9 cellular contexts compared by ENCODE assay signal in the genomic region with DNA sequence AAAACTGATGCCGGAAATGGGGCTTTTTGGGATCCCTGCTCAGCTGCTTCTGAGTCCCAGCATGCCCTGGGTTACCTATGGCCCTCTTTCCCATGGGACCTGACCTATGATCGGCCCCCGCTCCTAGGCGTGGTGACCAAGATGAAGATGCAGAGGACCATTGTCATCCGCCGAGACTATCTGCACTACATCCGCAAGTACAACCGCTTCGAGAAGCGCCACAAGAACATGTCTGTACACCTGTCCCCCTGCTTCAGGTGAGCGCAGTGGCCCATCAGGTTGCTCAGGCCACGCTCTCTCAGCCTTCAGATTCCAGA. TPM values are rescaled to one million over a fixed set of nuclear protein-coding genes. Genes with fewer than 3 reads are reported as not detected.
DNase-seq lines count a peak whose midpoint lies in the region; ATAC-seq and TF ChIP-seq lines count a peak whose summit lies in the region.
"Had no signal": no experiment of that assay in that cellular context is flagged by ENCODE, and none has a peak within 500 bp of the region (broad histone marks: within the 10 kb centered on the region; RNA-seq: fewer than 3 reads in every experiment).

No MANE protein-coding gene starts in this region.

- H3K4me1 ChIP-seq in HUES64 (ENCODE audit: insufficient read depth, low read length) (peaks cover 20% of the 10 kb centered on the region), mucosa of stomach (ENCODE audit: control insufficient read depth, insufficient read depth, low read length) (peaks cover 44% of the 10 kb centered on the region)

- peak overlapping the region; percentile 98 for H3K27ac ChIP-seq in 22Rv1
- H3K27ac ChIP-seq in HUES64 (ENCODE audit: low read depth, low read length), result peak overlapping the region; percentile 94

- H3K9ac ChIP-seq in HUES64 (ENCODE audit: low read depth, low read length) (peak overlapping the region; percentile 100; the same call in 1 of the 2 replicates), mucosa of stomach (ENCODE audit: low read length) (peak overlapping the region; percentile 95)

- TF ChIP-seq CTCF in 22Rv1 (IDR thresholded peaks at IDR 0.05) (no peak), astrocyte of the spinal cord (IDR thresholded peaks at IDR 0.05; ENCODE audit: low read depth, low read length) (no peak), omental fat pad (IDR thresholded peaks at IDR 0.05) (no peak)

- in situ Hi-C loops in astrocyte of the spinal cord (cut with HindIII; ENCODE audit: low sequenced_read_pairs), result no loop called here

- WGBS in HUES64, result 97% methylated on average over 12 of the region's 12 CpGs

- H3K27me3 ChIP-seq in HUES64 (ENCODE audit: insufficient read depth, low read length) (no peaks in the 10 kb centered on the region), mucosa of stomach (ENCODE audit: control insufficient read depth, insufficient read depth, low read length) (no peaks in the 10 kb centered on the region), H7 (ENCODE audit: control insufficient read depth, insufficient read depth, low read length) (no peaks in the 10 kb centered on the region)

- H3K36me3 ChIP-seq in HUES64 (ENCODE audit: insufficient read depth, low read length) (peaks cover 36% of the 10 kb centered on the region), mucosa of stomach (ENCODE audit: control insufficient read depth, insufficient read depth, low read length) (peaks cover 23% of the 10 kb centered on the region), H7 (replicated peaks; ENCODE audit: control insufficient read depth, insufficient read depth, low read length) (peaks cover 23% of the 10 kb centered on the region)

- no peaks in the 10 kb centered on the region for H3K9me3 ChIP-seq in HUES64 (ENCODE audit: insufficient read depth, low read depth, low read length)
- H3K9me3 ChIP-seq in mucosa of stomach (ENCODE audit: control insufficient read depth, low read length), result no peaks in the 10 kb centered on the region

- no peak for DNase-seq in astrocyte of the spinal cord (ENCODE audit: low read depth, low spot score)
- DNase-seq in omental fat pad (ENCODE audit: low spot score), result no peak
- DNase-seq in H7, result no peak
- no peak for DNase-seq in T-helper 9 cell
- DNase-seq: islet precursor cell had no signal

- H3K4me3 ChIP-seq in HUES64 (ENCODE audit: low read length) (peak overlapping the region; percentile 98), astrocyte of the spinal cord (ENCODE audit: low read depth, low read length) (peak overlapping the region; percentile 96), mucosa of stomach (ENCODE audit: low read length) (peak overlapping the region; percentile 98), H7 (ENCODE audit: insufficient read depth, low read depth, low read length) (no peak overlapping the region)

- no peak for ATAC-seq in omental fat pad (ENCODE audit: low FRiP score)
- no peak for ATAC-seq in GM19395 (IDR thresholded peaks at IDR 0.05; ENCODE audit: unreplicated experiment)

RNA-seq across cellular contexts. Expression of gene RPS11, which starts 1.5 kb away (rescaled TPM):
- 2,364 TPM for polyA plus RNA-seq in HUES64 (2013, experiment 1 of 2)
- 2,511 TPM for polyA plus RNA-seq in HUES64 (2013, experiment 2 of 2)
- 1,000 to 10,000 TPM; 3,715 to 4,750 (median 4,286) TPM for total RNA-seq in omental fat pad
- total RNA-seq in H7 (2014; rRNA removed; shearing (Covaris generic)), result 2,449 and 2,647 TPM in 2 replicates

RNA-seq across cellular contexts. Expression of gene RPL13A, which starts 10.3 kb away (rescaled TPM):
- 2,534 TPM for polyA plus RNA-seq in HUES64 (2013, experiment 1 of 2)
- polyA plus RNA-seq in HUES64 (2013, experiment 2 of 2), result 2,729 TPM
- total RNA-seq in omental fat pad, result 1,000 to 10,000 TPM; 2,551 to 3,862 (median 3,160) TPM
- total RNA-seq in H7 (2014; rRNA removed; shearing (Covaris generic)), result 4,136 and 6,335 TPM in 2 replicates

RNA-seq across cellular contexts. Expression of gene FCGRT, which starts 14.7 kb away (rescaled TPM):
- polyA plus RNA-seq in HUES64 (2013, experiment 1 of 2), result 14.3 TPM
- 24.0 TPM for polyA plus RNA-seq in HUES64 (2013, experiment 2 of 2)
- total RNA-seq in omental fat pad, result 100 to 1,000 TPM; 314 to 479 (median 337) TPM
- 28.5 and 36.9 TPM in 2 replicates for total RNA-seq in H7 (2014; rRNA removed; shearing (Covaris generic))

RNA-seq across cellular contexts. Expression of gene FLT3LG, which starts 23.7 kb away (rescaled TPM):
- 0.85 TPM for polyA plus RNA-seq in HUES64 (2013, experiment 1 of 2)
- 1.1 TPM for polyA plus RNA-seq in HUES64 (2013, experiment 2 of 2)
- 10 to 100 TPM in 1 of 4 donors, 1 to 10 TPM in 3; 2.3 to 11.2 (median 2.6) TPM for total RNA-seq in omental fat pad
- 0.55 and 1.6 TPM in 2 replicates for total RNA-seq in H7 (2014; rRNA removed; shearing (Covaris generic))

RNA-seq across cellular contexts. Expression of gene RCN3, which starts 30.1 kb away (rescaled TPM):
- polyA plus RNA-seq in HUES64 (2013, experiment 1 of 2), result 3.3 TPM
- 3.6 TPM for polyA plus RNA-seq in HUES64 (2013, experiment 2 of 2)
- 10 to 100 TPM; 23.7 to 70.1 (median 26.9) TPM for total RNA-seq in omental fat pad
- total RNA-seq in H7 (2014; rRNA removed; shearing (Covaris generic)), result 28.2 and 29.2 TPM in 2 replicates
